18 cellular contexts compared by ENCODE assay signal in the genomic region with DNA sequence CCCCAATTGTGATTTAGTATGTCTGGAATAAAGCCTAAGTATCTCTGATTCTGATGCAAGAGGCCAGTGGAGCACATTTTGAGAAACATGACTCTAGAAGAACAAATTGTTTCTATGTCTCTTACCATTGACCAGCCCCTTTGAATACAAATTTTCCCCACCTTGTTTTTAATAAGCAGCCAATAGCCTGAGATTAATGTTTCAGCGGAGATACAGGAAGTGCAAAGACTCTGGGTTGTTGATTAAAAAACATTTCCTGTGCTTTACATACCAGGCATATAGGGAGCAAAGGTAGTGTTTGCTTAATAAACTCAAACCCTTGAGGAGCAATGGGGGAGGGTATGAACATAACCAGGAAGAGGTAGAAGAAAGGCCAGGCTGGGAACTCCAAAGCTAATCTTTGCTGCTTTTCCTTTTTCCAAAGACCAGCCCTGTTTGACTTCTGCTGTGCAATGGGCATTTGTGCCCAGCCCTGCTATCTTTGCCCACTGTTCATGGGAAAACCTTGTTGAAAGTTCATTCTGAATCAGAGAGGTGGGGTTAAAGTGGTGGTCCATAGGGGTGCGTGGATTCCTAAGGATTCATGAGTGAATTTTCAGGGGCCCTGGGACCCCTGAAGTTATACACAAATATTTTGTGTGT. TPM values are rescaled to one million over a fixed set of nuclear protein-coding genes. Genes with fewer than 3 reads are reported as not detected.
DNase-seq lines count a peak whose midpoint lies in the region; ATAC-seq, FAIRE-seq and TF ChIP-seq lines count a peak whose summit lies in the region.
"Had no signal": no experiment of that assay in that cellular context is flagged by ENCODE, and none has a peak within 500 bp of the region (broad histone marks: within the 10 kb centered on the region; RNA-seq: fewer than 3 reads in every experiment).

No MANE protein-coding gene starts in this region.

- intact Hi-C loops in HepG2 (cut with micrococcal nuclease; ENCODE audit: unreplicated experiment): loop anchor here (1.0 to 5.0 kb wide), 4 partner anchors 34 to 254 kb away; a partner anchor contains a TSS

- ATAC-seq in GM21619 (IDR thresholded peaks at IDR 0.05; ENCODE audit: unreplicated experiment) (peak; percentile 53), HepG2 (peak; percentile 56)
- ATAC-seq in stimulated activated naive B cell treated with anti-CD40 and anti-IgM and Interleukin-4, amounts not matched to agents 10 μg/mL and 1 μg/mL and 100 μg/mL, for 72 hours (replicated peaks): no peak
- ATAC-seq: activated T-cell treated with anti-CD3 and anti-CD28 coated beads, Interleukin-2, amount 50 U/mL, for 4 hours; GM12878; left ventricle myocardium superior; natural killer cell had no signal

- FAIRE-seq in HepG2 (lab: Jason Lieb, UNC): peak; percentile 73
- FAIRE-seq: GM12878 had no signal

- no peaks in the 10 kb centered on the region for H3K36me3 Mint-ChIP-seq in stimulated activated naive B cell treated with anti-CD40 and anti-IgM and Interleukin-4, amounts not matched to agents 10 μg/mL and 1 μg/mL and 100 μg/mL, for 72 hours
- H3K36me3 Mint-ChIP-seq: activated naive CD8-positive, alpha-beta T cell treated with anti-CD3 and anti-CD28 coated beads for 36 hours; CD4-positive, CD25-positive, alpha-beta regulatory T cell; natural killer cell had no signal

- peak overlapping the region; percentile 79 for H3K9ac ChIP-seq in HepG2 (ENCODE audit: insufficient read depth, low read depth, low read length)

- H3K27me3 ChIP-seq in WERI-Rb-1 (ENCODE audit: insufficient read depth, low read depth, severe bottlenecking) (no peaks in the 10 kb centered on the region), HepG2 (ENCODE audit: control insufficient read depth in 1 of 2, insufficient read depth in 2 of 2, low read length in 2 of 2) (no peaks in the 10 kb centered on the region)
- H3K27me3 ChIP-seq: breast epithelium had no signal

- no peak; a peak in 1 of 4 replicates for TF ChIP-seq POLR2A in HepG2 (IDR thresholded peaks at IDR 0.05; ENCODE audit: insufficient read depth in 1 of 2, low read depth in 2 of 2, low read length in 2 of 2)

- H3K4me2 ChIP-seq in HepG2 (ENCODE audit: low read depth, low read length): peak overlapping the region; percentile 91

- H4K20me1 ChIP-seq in HepG2 (ENCODE audit: insufficient read depth, low read length): no peaks in the 10 kb centered on the region

- H3K36me3 ChIP-seq in WERI-Rb-1 (no peaks in the 10 kb centered on the region), HepG2 (replicated peaks in 1 of 2; ENCODE audit: control insufficient read depth in 1 of 2, insufficient read depth in 2 of 2, low read length in 2 of 2) (no peaks in the 10 kb centered on the region)
- H3K36me3 ChIP-seq: breast epithelium had no signal

- H3K9me3 ChIP-seq in WERI-Rb-1 (ENCODE audit: severe bottlenecking): no peaks in the 10 kb centered on the region
- no peaks in the 10 kb centered on the region for H3K9me3 ChIP-seq in HepG2 (ENCODE audit: low read length)
- H3K9me3 ChIP-seq: breast epithelium had no signal

- no peak; the same call in 1 of the 2 replicates for TF ChIP-seq RAD21 in HepG2 (CRISPR knock-in tag; IDR thresholded peaks at IDR 0.05)

- BruUV-seq in HepG2 (replicated peaks; lab: Mats Ljungman, UMichigan): no TSS peak

- peaks cover 3 to 4% of the 10 kb centered on the region in 2 donors for H3K9me3 Mint-ChIP-seq in stimulated activated naive B cell treated with anti-CD40 and anti-IgM and Interleukin-4, amounts not matched to agents 10 μg/mL and 1 μg/mL and 100 μg/mL, for 72 hours
- H3K9me3 Mint-ChIP-seq: activated naive CD8-positive, alpha-beta T cell treated with anti-CD3 and anti-CD28 coated beads for 36 hours; activated T-cell treated with anti-CD3 and anti-CD28 coated beads, Interleukin-2, amount 50 U/mL, for 4 hours; CD4-positive, CD25-positive, alpha-beta regulatory T cell had no signal

- H3K27ac Mint-ChIP-seq in stimulated activated naive B cell treated with anti-CD40 and anti-IgM and Interleukin-4, amounts not matched to agents 10 μg/mL and 1 μg/mL and 100 μg/mL, for 72 hours: no peak overlapping the region
- H3K27ac Mint-ChIP-seq: activated naive CD8-positive, alpha-beta T cell treated with anti-CD3 and anti-CD28 coated beads for 36 hours; CD4-positive, CD25-positive, alpha-beta regulatory T cell; natural killer cell had no signal

- DNase-seq in WERI-Rb-1 (no peak), HepG2 (ENCODE audit: low spot score) (peak; percentile 96), iPS-NIHi11 (ENCODE audit: low spot score) (no peak), T-helper 1 cell (no peak), NCI-H2227 (lab: John Stamatoyannopoulos, UW; ENCODE audit: unreplicated experiment) (no peak)
- DNase-seq in stimulated activated naive B cell treated with anti-CD40 and anti-IgM and Interleukin-4, amounts not matched to agents 10 μg/mL and 1 μg/mL and 100 μg/mL, for 72 hours: no peak
- DNase-seq: activated CD4-positive, alpha-beta T cell treated with anti-CD3 and anti-CD28 coated beads, Interleukin-2, amount 50 U/mL, for 1 hour; activated naive CD8-positive, alpha-beta T cell treated with anti-CD3 and anti-CD28 coated beads for 36 hours; activated T-cell treated with anti-CD3 and anti-CD28 coated beads, Interleukin-2, amount 50 U/mL, for 4 hours; CD4-positive, CD25-positive, alpha-beta regulatory T cell; Karpas-422; left ventricle myocardium superior; natural killer cell; NCI-H1417 treated with DMSO at 0.1 percent for 48 hours had no signal

- no peaks in the 10 kb centered on the region for H3K4me1 Mint-ChIP-seq in stimulated activated naive B cell treated with anti-CD40 and anti-IgM and Interleukin-4, amounts not matched to agents 10 μg/mL and 1 μg/mL and 100 μg/mL, for 72 hours
- H3K4me1 Mint-ChIP-seq: activated naive CD8-positive, alpha-beta T cell treated with anti-CD3 and anti-CD28 coated beads for 36 hours; CD4-positive, CD25-positive, alpha-beta regulatory T cell; natural killer cell had no signal

- peak overlapping the region; percentile 55 for H3K27ac ChIP-seq in WERI-Rb-1
- peak overlapping the region; percentile 98 for H3K27ac ChIP-seq in HepG2 (ENCODE audit: extremely low read length, insufficient read depth, low read length)
- H3K27ac ChIP-seq: breast epithelium, HL-60 had no signal

- CTCF ChIA-PET in HepG2 (lab: Yijun Ruan, JAX; ENCODE audit: low intra/inter-chr PET ratio, low total read pairs): no interaction called here

- TF ChIP-seq CTCF in WERI-Rb-1 (IDR thresholded peaks at IDR 0.05; ENCODE audit: low read depth, low read length) (no peak), HepG2 (CRISPR knock-in tag; IDR thresholded peaks at IDR 0.05) (no peak)

- H3K4me3 ChIP-seq in WERI-Rb-1 (ENCODE audit: low read depth, low read length) (no peak overlapping the region), HepG2 (replicated peaks in 1 of 3; ENCODE audit: insufficient read depth in 1 of 3, low read depth in 2 of 3, low read length in 3 of 3) (peak overlapping the region in 2 of 3 experiments; percentile 35 to 56; a peak in 5 of 6 replicates)
- H3K4me3 ChIP-seq: breast epithelium, GM12878 had no signal

- no peak overlapping the region for H3K4me3 Mint-ChIP-seq in stimulated activated naive B cell treated with anti-CD40 and anti-IgM and Interleukin-4, amounts not matched to agents 10 μg/mL and 1 μg/mL and 100 μg/mL, for 72 hours
- H3K4me3 Mint-ChIP-seq: activated naive CD8-positive, alpha-beta T cell treated with anti-CD3 and anti-CD28 coated beads for 36 hours; activated T-cell treated with anti-CD3 and anti-CD28 coated beads, Interleukin-2, amount 50 U/mL, for 4 hours; CD4-positive, CD25-positive, alpha-beta regulatory T cell; natural killer cell had no signal

- no peak overlapping the region for H2AFZ ChIP-seq in HepG2 (ENCODE audit: low read length)

- POLR2A ChIA-PET in HepG2 (lab: Yijun Ruan, JAX): interaction anchor here (0.8 to 3.0 kb wide), 21 partner anchors 8 to 328 kb away, joined by 3 to 26 read pairs (median 8); a partner anchor contains a TSS

- in situ Hi-C loops in HepG2 (cut with HindIII; ENCODE audit: extremely low pct_ligation_motif_present, low pct_unique_long_range_greater_than_20kb): no loop called here

- peaks cover 98% of the 10 kb centered on the region for H3K4me1 ChIP-seq in HepG2 (ENCODE audit: insufficient read depth, low read length)
- H3K4me1 ChIP-seq: breast epithelium had no signal

- H3K27me3 Mint-ChIP-seq in stimulated activated naive B cell treated with anti-CD40 and anti-IgM and Interleukin-4, amounts not matched to agents 10 μg/mL and 1 μg/mL and 100 μg/mL, for 72 hours: peaks cover 0 to 11% of the 10 kb centered on the region in 2 donors

- 7% methylated on average over 2 of the region's 2 CpGs for WGBS in HepG2 (ENCODE audit: low lambda C conversion rate)

- H3K79me2 ChIP-seq in HepG2 (ENCODE audit: insufficient read depth, low read length): no peaks in the 10 kb centered on the region

- TF ChIP-seq EP300 in HepG2 (IDR thresholded peaks at IDR 0.05; ENCODE audit: low read depth in 2 of 2, low read length in 2 of 2): peak; percentile 20 to 100; a peak in 3 of 4 replicates
- TF ChIP-seq EP300 in HepG2 (CRISPR knock-in tag; IDR thresholded peaks at IDR 0.05; ENCODE audit: borderline replicate concordance): peak; percentile 97

TF ChIP-seq in HepG2, 621 proteins besides CTCF, POLR2A, EP300 and RAD21 (continues in another document):
- peak; percentile 93 for TF ChIP-seq SALL1 (CRISPR knock-in tag; IDR thresholded peaks at IDR 0.05)

RNA-seq across cellular contexts. Expression of a gene that starts 29.3 kb away (rescaled TPM):
- total RNA-seq in HepG2 (2016; rRNA removed; fragmentation: Illumina TruSeq; extraction: Trizol): 0.07 TPM in 1 of 2 replicates, not detected in the other
- total RNA-seq in HepG2 (2016; cell fraction: cytosol; rRNA removed; fragmentation: Illumina TruSeq; extraction: Trizol; ENCODE audit: low read depth): not detected in 2 replicates
- total RNA-seq in HepG2 (2016; cell fraction: insoluble cytoplasmic fraction; rRNA removed; fragmentation: Illumina TruSeq; extraction: Trizol): 0.15 and 0.22 TPM in 2 replicates
- total RNA-seq in HepG2 (2016; cell fraction: membrane; rRNA removed; fragmentation: Illumina TruSeq; extraction: Trizol): 0.07 and 0.19 TPM in 2 replicates
- total RNA-seq in HepG2 (2016; cell fraction: nucleus; rRNA removed; fragmentation: Illumina TruSeq; extraction: Trizol): 0.25 TPM in 1 of 2 replicates, not detected in the other
- 0.04 and 0.28 TPM in 2 replicates for polyA plus RNA-seq in HepG2 (2011; rRNA removed)
- 0.07 TPM in 1 of 2 replicates, not detected in the other for polyA plus RNA-seq in HepG2 (2011; cell fraction: cytosol; rRNA removed)
- 0.09 TPM in 1 of 2 replicates, not detected in the other for polyA plus RNA-seq in HepG2 (2011; cell fraction: nucleus; rRNA removed)
- 0.13 and 0.47 TPM in 2 replicates for polyA plus RNA-seq in HepG2 (2012)
- 0.06 TPM in 1 of 2 replicates, not detected in the other for polyA plus RNA-seq in HepG2 (2016; cell fraction: cytosol; fragmentation: Illumina TruSeq; extraction: Trizol; ENCODE audit: low read depth)
- polyA plus RNA-seq in HepG2 (2016; cell fraction: insoluble cytoplasmic fraction; fragmentation: Illumina TruSeq; extraction: Trizol; ENCODE audit: low read depth): 0.24 TPM in 1 of 2 replicates, not detected in the other
- not detected in 2 replicates for polyA plus RNA-seq in HepG2 (2016; cell fraction: membrane; fragmentation: Illumina TruSeq; extraction: Trizol; ENCODE audit: low read depth)
- not detected in 2 replicates for polyA plus RNA-seq in HepG2 (2016; cell fraction: nucleus; fragmentation: Illumina TruSeq; extraction: Trizol; ENCODE audit: insufficient read depth, low read depth)
- 0.22 TPM in 1 of 2 replicates, not detected in the other for polyA minus RNA-seq in HepG2 (2011; rRNA and poly(A)+ RNA removed; ENCODE audit: low replicate concordance)
- not detected in 2 replicates for polyA minus RNA-seq in HepG2 (2011; cell fraction: cytosol; rRNA and poly(A)+ RNA removed)
- polyA minus RNA-seq in HepG2 (2011; cell fraction: nucleus; rRNA and poly(A)+ RNA removed): 0.13 and 0.25 TPM in 2 replicates
- total RNA-seq: activated naive CD8-positive, alpha-beta T cell treated with anti-CD3 and anti-CD28 coated beads for 36 hours; activated T-cell treated with anti-CD3 and anti-CD28 coated beads, Interleukin-2, amount 50 U/mL, for 4 hours; CD4-positive, CD25-positive, alpha-beta regulatory T cell; GM12878; left ventricle myocardium superior; natural killer cell had no signal
- polyA plus RNA-seq: CD4-positive, CD25-positive, alpha-beta regulatory T cell; GM12878 had no signal

Comparison
In these comparisons a context has a peak if more than half of its experiments do, and no peak if none do; other contexts are left out.
1. ATAC-seq: peak in GM21619 (single experiment) and HepG2 (single experiment); none in stimulated activated naive B cell treated with anti-CD40 and anti-IgM and Interleukin-4, amounts not matched to agents 10 μg/mL and 1 μg/mL and 100 μg/mL, for 72 hours (0 of 2).